6 cellular contexts compared by ENCODE assay signal in genomic region chr14:49286257-49286983, GRCh38.
"Had no signal": no experiment of that assay in that cellular context is flagged by ENCODE, and none has a peak within 500 bp of the region (broad histone marks: within the 10 kb centered on the region; RNA-seq: fewer than 3 reads in every experiment).

No MANE protein-coding gene starts in this region.

- H3K4me3 ChIP-seq: K562 had no signal

- ATAC-seq: HepG2, K562 had no signal

- H3K27ac ChIP-seq: HL-60 had no signal

- DNase-seq: IMR-90, KBM-7, KG1 had no signal
